8 cellular contexts compared by ENCODE assay signal in the genomic region with DNA sequence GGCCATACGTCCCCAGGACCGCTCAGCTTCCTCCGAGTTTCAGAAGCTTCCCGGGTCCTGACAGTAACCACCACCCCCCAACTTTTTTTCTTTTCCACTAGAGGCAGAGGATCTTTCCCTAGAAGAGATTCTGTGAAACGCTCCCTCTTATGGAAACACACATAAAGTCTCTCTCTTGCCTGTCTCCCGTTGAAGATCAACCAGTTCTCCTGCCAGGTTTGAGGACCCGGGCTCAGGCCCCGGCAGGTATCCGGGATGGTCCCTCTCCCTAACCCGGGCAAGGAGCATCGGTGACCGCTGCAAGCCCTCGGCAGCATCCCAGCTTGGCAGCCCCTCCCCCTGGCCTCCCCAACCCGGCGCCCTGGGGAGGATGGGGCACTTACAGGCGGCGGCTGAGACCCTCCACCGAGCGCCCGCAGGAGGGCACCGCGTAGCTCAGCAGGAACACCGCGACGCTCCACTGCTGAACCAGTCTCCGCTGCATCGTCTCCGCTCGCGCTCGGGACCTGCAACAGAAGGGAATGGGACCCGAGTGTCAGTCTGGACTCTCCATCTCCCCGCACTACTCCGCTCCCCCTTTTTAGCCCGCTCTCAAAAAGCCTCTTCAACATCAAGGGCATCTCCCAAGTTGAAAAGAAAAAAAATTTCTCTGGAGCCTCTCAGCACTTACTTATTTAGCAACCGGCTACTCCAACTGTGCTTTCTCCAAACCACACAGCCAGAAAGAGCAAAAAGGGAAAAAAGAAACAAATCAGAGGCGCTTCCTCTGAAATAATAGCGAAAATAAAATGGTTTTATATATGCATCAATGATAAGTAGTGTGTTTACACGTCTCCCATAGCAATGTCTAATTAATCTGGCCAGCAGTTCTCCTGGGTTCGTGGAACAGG. TPM values are rescaled to one million over a fixed set of nuclear protein-coding genes. Genes with fewer than 3 reads are reported as not detected.
DNase-seq lines count a peak whose midpoint lies in the region; FAIRE-seq lines count a peak whose summit lies in the region.

No MANE protein-coding gene starts in this region.

- peaks cover 12 to 30% (median 21%) of the 10 kb centered on the region in 4 donors for H3K4me1 Mint-ChIP-seq in CD4-positive, alpha-beta memory T cell
- peaks cover 17% of the 10 kb centered on the region for H3K4me1 Mint-ChIP-seq in activated naive CD4-positive, alpha-beta T cell treated with anti-CD3 and anti-CD28 coated beads, Interleukin-2, amount 50 U/mL, for 24 hours

- intact Hi-C loops in CD4-positive, alpha-beta memory T cell (cut with micrococcal nuclease) = no loop called here

- H3K9ac ChIP-seq in HUES6 (ENCODE audit: low read length) = no peak overlapping the region

- POLR2A ChIA-PET in CD4-positive, alpha-beta memory T cell (lab: Charles Lee; ENCODE audit: partially characterized antibody) = no interaction called here

- H3K9me3 Mint-ChIP-seq in CD4-positive, alpha-beta memory T cell = no peaks in the 10 kb centered on the region
- no peaks in the 10 kb centered on the region for H3K9me3 Mint-ChIP-seq in activated naive CD4-positive, alpha-beta T cell treated with anti-CD3 and anti-CD28 coated beads, Interleukin-2, amount 50 U/mL, for 24 hours

- peaks cover 22% of the 10 kb centered on the region for H3K4me1 ChIP-seq in CD4-positive, alpha-beta memory T cell (ENCODE audit: insufficient read depth, low read length)
- H3K4me1 ChIP-seq in HUES6 (ENCODE audit: control insufficient read depth, insufficient read depth, low read length) (peaks cover 14% of the 10 kb centered on the region), small intestine (ENCODE audit: control insufficient read depth in 2 of 2, insufficient read depth in 1 of 2, low read depth in 1 of 2, low read length in 1 of 2) (peaks cover 3 to 4% of the 10 kb centered on the region in 2 donors)

- peak overlapping the region; percentile 23 to 31 for H3K4me3 ChIP-seq in CD4-positive, alpha-beta memory T cell (ENCODE audit: low read length in 2 of 2)
- H3K4me3 ChIP-seq in HUES6 (ENCODE audit: low read depth, low read length) (peak overlapping the region; percentile 66), small intestine (ENCODE audit: low read depth in 1 of 2, low read length in 2 of 2) (peak overlapping the region in 1 of 2 donors; percentile 55)

- peak overlapping the region; percentile 84 to 94 (median 88) for H3K4me3 Mint-ChIP-seq in CD4-positive, alpha-beta memory T cell
- peak overlapping the region; percentile 83 for H3K4me3 Mint-ChIP-seq in activated naive CD4-positive, alpha-beta T cell treated with anti-CD3 and anti-CD28 coated beads, Interleukin-2, amount 50 U/mL, for 24 hours

- no peak overlapping the region for H3K27ac ChIP-seq in CD4-positive, alpha-beta memory T cell (ENCODE audit: low read depth, low read length)
- H3K27ac ChIP-seq in HUES6 (ENCODE audit: low read depth, low read length) (no peak overlapping the region), small intestine (ENCODE audit: low read depth in 1 of 2, low read length in 1 of 2) (no peak overlapping the region)

- no peaks in the 10 kb centered on the region for H3K36me3 ChIP-seq in CD4-positive, alpha-beta memory T cell (ENCODE audit: insufficient read depth, low read length)
- no peaks in the 10 kb centered on the region for H3K36me3 ChIP-seq in HUES6 (ENCODE audit: control insufficient read depth, insufficient read depth, low read length)
- no peaks in the 10 kb centered on the region for H3K36me3 ChIP-seq in small intestine (ENCODE audit: control insufficient read depth in 2 of 2, insufficient read depth in 2 of 2, low read length in 2 of 2)

- H3K27me3 Mint-ChIP-seq in CD4-positive, alpha-beta memory T cell = peaks cover 53 to 59% of the 10 kb centered on the region in 2 donors
- H3K27me3 Mint-ChIP-seq in activated naive CD4-positive, alpha-beta T cell treated with anti-CD3 and anti-CD28 coated beads, Interleukin-2, amount 50 U/mL, for 24 hours = peaks cover 58% of the 10 kb centered on the region

- peaks cover 47% of the 10 kb centered on the region for H3K27me3 ChIP-seq in CD4-positive, alpha-beta memory T cell (ENCODE audit: insufficient read depth, low read length)
- peaks cover 94% of the 10 kb centered on the region for H3K27me3 ChIP-seq in HUES6 (ENCODE audit: control insufficient read depth, insufficient read depth, low read length)
- peaks cover 7 to 20% of the 10 kb centered on the region in 2 donors for H3K27me3 ChIP-seq in small intestine (ENCODE audit: control insufficient read depth in 2 of 2, insufficient read depth in 2 of 2, low read length in 2 of 2)

- H3K27ac Mint-ChIP-seq in CD4-positive, alpha-beta memory T cell = peak overlapping the region in 2 of 7 donors; percentile 1 to 35
- no peak overlapping the region for H3K27ac Mint-ChIP-seq in activated naive CD4-positive, alpha-beta T cell treated with anti-CD3 and anti-CD28 coated beads, Interleukin-2, amount 50 U/mL, for 24 hours

- CTCF ChIA-PET in CD4-positive, alpha-beta memory T cell (lab: Charles Lee; ENCODE audit: partially characterized antibody) = interaction anchor here (1.6 kb wide), 1 partner anchor 148 kb away, joined by 3 read pairs; no protein-coding TSS in a partner anchor

- no peak for DNase-seq in CD4-positive, alpha-beta memory T cell
- DNase-seq in hepatic stellate cell (ENCODE audit: low spot score) (peak; percentile 53), retina (peak; percentile 74), small intestine (no peak), NCI-H187 treated with DMSO at 0.1 percent for 48 hours (lab: John Stamatoyannopoulos, UW) (no peak), KG1 (lab: John Stamatoyannopoulos, UW) (no peak)

- no peak for FAIRE-seq in small intestine (lab: Jason Lieb, UNC)

- no peaks in the 10 kb centered on the region for H3K36me3 Mint-ChIP-seq in CD4-positive, alpha-beta memory T cell
- H3K36me3 Mint-ChIP-seq in activated naive CD4-positive, alpha-beta T cell treated with anti-CD3 and anti-CD28 coated beads, Interleukin-2, amount 50 U/mL, for 24 hours = no peaks in the 10 kb centered on the region

- no peaks in the 10 kb centered on the region for H3K9me3 ChIP-seq in CD4-positive, alpha-beta memory T cell (ENCODE audit: control insufficient read depth in 1 of 2, low read length in 2 of 2)
- H3K9me3 ChIP-seq in HUES6 (ENCODE audit: control insufficient read depth, insufficient read depth, low read depth, low read length) (no peaks in the 10 kb centered on the region), small intestine (ENCODE audit: control insufficient read depth, low read depth) (no peaks in the 10 kb centered on the region)

- 2 to 6% (median 6%) methylated on average over 33 to 40 of the region's 40 CpGs for WGBS in small intestine, 3 donors

RNA-seq across cellular contexts. Expression of gene PTHLH, which starts 3.3 kb away (rescaled TPM):
- not detected for total RNA-seq in CD4-positive, alpha-beta memory T cell
- polyA plus RNA-seq in CD4-positive, alpha-beta memory T cell = not detected
- polyA plus RNA-seq in small intestine = under 1 TPM in 2 of 3 donors, not detected in 1; 0.54 to 0.55 TPM

Comparison
In these comparisons a context has a peak if more than half of its experiments do, and no peak if none do; other contexts are left out.
1. DNase-seq: peak in hepatic stellate cell (single experiment) and retina (single experiment); none in CD4-positive, alpha-beta memory T cell (0 of 5), small intestine (single experiment), NCI-H187 treated with DMSO at 0.1 percent for 48 hours (single experiment) and KG1 (single experiment).